18 cellular contexts compared by ENCODE assay signal in the genomic region with DNA sequence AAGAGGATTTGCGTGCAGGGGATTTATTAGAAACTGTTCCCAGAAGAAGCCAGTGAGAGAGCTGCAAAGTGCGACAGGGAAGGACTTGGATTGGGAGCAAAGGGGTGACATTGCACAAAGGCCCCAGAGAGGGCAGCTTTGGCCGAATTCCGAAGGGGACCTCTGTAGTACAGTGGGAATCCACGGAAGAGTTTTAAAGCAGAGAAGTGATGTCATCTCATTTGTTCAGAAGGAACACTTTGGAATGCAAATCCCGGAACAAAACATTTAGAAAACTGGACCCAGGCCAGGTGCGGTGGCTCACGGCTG.
DNase-seq lines count a peak whose midpoint lies in the region; ATAC-seq and TF ChIP-seq lines count a peak whose summit lies in the region.
"Had no signal": no experiment of that assay in that cellular context is flagged by ENCODE, and none has a peak within 500 bp of the region (broad histone marks: within the 10 kb centered on the region; RNA-seq: fewer than 3 reads in every experiment).

No MANE protein-coding gene starts in this region.

- peak overlapping the region; percentile 78 for H2AFZ ChIP-seq in GM23338
- H2AFZ ChIP-seq: GM23248 had no signal

- ATAC-seq in GM23338 (peak; percentile 65), WTC11 (peak; percentile 48), left lung (no peak)
- ATAC-seq: A549, HCT116 had no signal

- H3K9me2 ChIP-seq in GM23338 (ENCODE audit: insufficient read depth) = no peaks in the 10 kb centered on the region; the same call in 1 of the 2 replicates

- H3K4me3 ChIP-seq in GM23338 (no peak overlapping the region), left lung (no peak overlapping the region)
- H3K4me3 ChIP-seq: A549, GM23248 had no signal

- no peaks in the 10 kb centered on the region for H3K79me2 ChIP-seq in GM23338 (replicated peaks; ENCODE audit: insufficient read depth)

- POLR2A ChIA-PET in WTC11 (lab: Charles Lee) = no interaction called here

- H3K27ac Mint-ChIP-seq in GM23338 (no peak overlapping the region), WTC11 (no peak overlapping the region), osteocyte (ENCODE audit: unreplicated experiment) (no peak overlapping the region)
- H3K27ac Mint-ChIP-seq: CD4-positive, alpha-beta T cell; HFFc6 had no signal

- H3K36me3 ChIP-seq in GM23338 (ENCODE audit: insufficient read depth) (no peaks in the 10 kb centered on the region), left lung (no peaks in the 10 kb centered on the region)

- H4K20me1 ChIP-seq in GM23338 (replicated peaks; ENCODE audit: insufficient read depth) = no peaks in the 10 kb centered on the region

- H3K4me3 Mint-ChIP-seq in GM23338 (no peak overlapping the region), WTC11 (no peak overlapping the region), osteocyte (ENCODE audit: unreplicated experiment) (no peak overlapping the region)
- H3K4me3 Mint-ChIP-seq: CD4-positive, alpha-beta T cell; HFFc6 had no signal

- intact Hi-C loops in left lung (cut with DNase I) = no loop called here

- no peaks in the 10 kb centered on the region for H3K9me3 ChIP-seq in left lung
- H3K9me3 ChIP-seq: A549, Caco-2 had no signal

- H3K4me1 ChIP-seq in GM23338 (ENCODE audit: insufficient read depth) = no peaks in the 10 kb centered on the region
- H3K4me1 ChIP-seq in left lung = no peaks in the 10 kb centered on the region
- H3K4me1 ChIP-seq: A549, Caco-2 had no signal

- no peaks in the 10 kb centered on the region for H3K36me3 Mint-ChIP-seq in GM23338 (ENCODE audit: low read depth)
- no peaks in the 10 kb centered on the region for H3K36me3 Mint-ChIP-seq in WTC11
- no peaks in the 10 kb centered on the region for H3K36me3 Mint-ChIP-seq in osteocyte (ENCODE audit: unreplicated experiment)

- H3K27me3 Mint-ChIP-seq in GM23338 (ENCODE audit: insufficient read depth, low read depth, poor library complexity) (no peaks in the 10 kb centered on the region), WTC11 (ENCODE audit: low read depth) (peaks cover 2% of the 10 kb centered on the region; the same call in 1 of the 2 replicates), osteocyte (ENCODE audit: unreplicated experiment) (peaks cover under 1% of the 10 kb centered on the region)

- no peaks in the 10 kb centered on the region for H3F3A ChIP-seq in GM23338 (replicated peaks; ENCODE audit: low read depth)

- no peak overlapping the region for H3K4me2 ChIP-seq in GM23338
- H3K4me2 ChIP-seq: A549 had no signal

- TF ChIP-seq CTCF in GM23338 (conservative IDR thresholded peaks at IDR 0.05; ENCODE audit: low read depth in 2 of 2) (no peak), WTC11 (IDR thresholded peaks at IDR 0.05) (no peak), osteocyte (IDR thresholded peaks at IDR 0.05) (no peak), left lung (IDR thresholded peaks at IDR 0.05) (no peak)

- H3K27me3 ChIP-seq in GM23338 (ENCODE audit: insufficient read depth) = no peaks in the 10 kb centered on the region
- H3K27me3 ChIP-seq in left lung = peaks cover 0 to 8% of the 10 kb centered on the region in 2 donors

- CTCF ChIA-PET in WTC11 (lab: Charles Lee) = no interaction called here

- H3K27ac ChIP-seq in GM23338 (ENCODE audit: low read depth) (no peak overlapping the region), left lung (no peak overlapping the region)
- H3K27ac ChIP-seq: 22Rv1, A549, C4-2B, GM23248, HL-60 had no signal

- H3K4me1 Mint-ChIP-seq in GM23338 (no peaks in the 10 kb centered on the region), WTC11 (no peaks in the 10 kb centered on the region), osteocyte (ENCODE audit: unreplicated experiment) (no peaks in the 10 kb centered on the region)

- DNase-seq in NCI-H2107 treated with DMSO at 0.1 percent for 48 hours (lab: John Stamatoyannopoulos, UW; ENCODE audit: unreplicated experiment) (peak; percentile 0), NCI-H2107 (lab: John Stamatoyannopoulos, UW) (no peak), GM23338 (ENCODE audit: low spot score) (peak; percentile 26), WTC11 (ENCODE audit: low spot score) (no peak), osteocyte (ENCODE audit: extremely low spot score, unreplicated experiment) (peak; percentile 49), UCSD-AML1 (lab: John Stamatoyannopoulos, UW; ENCODE audit: unreplicated experiment) (no peak), left lung (no peak)
- DNase-seq: AML-193; Caco-2; CD4-positive, alpha-beta T cell; GM23248; HFFc6; IMR-90 had no signal

- H3K9me3 Mint-ChIP-seq in GM23338 (no peaks in the 10 kb centered on the region), WTC11 (peaks cover 3% of the 10 kb centered on the region; the same call in 1 of the 2 replicates), osteocyte (ENCODE audit: unreplicated experiment) (no peaks in the 10 kb centered on the region)
- H3K9me3 Mint-ChIP-seq: CD4-positive, alpha-beta T cell; HFFc6 had no signal

TF ChIP-seq in GM23338, 12 proteins besides CTCF, POLR2A, EP300 and RAD21 (continues in another document):
- no peak for TF ChIP-seq POLR2AphosphoS5 (IDR thresholded peaks at IDR 0.05; ENCODE audit: low read depth)
- TF ChIP-seq EZH2phosphoT487 (IDR thresholded peaks at IDR 0.05; ENCODE audit: unreplicated experiment) = no peak
- no peak for TF ChIP-seq JUNB (IDR thresholded peaks at IDR 0.05; ENCODE audit: unreplicated experiment)
- no peak for TF ChIP-seq CREB1 (CRISPR knock-in tag; IDR thresholded peaks at IDR 0.05; ENCODE audit: low read depth)
- no peak for TF ChIP-seq STAT1 (IDR thresholded peaks at IDR 0.05; ENCODE audit: unreplicated experiment)
- TF ChIP-seq EZH2 (IDR thresholded peaks at IDR 0.05; ENCODE audit: low read depth, unreplicated experiment) = no peak
- TF ChIP-seq ZNF114 (CRISPR knock-in tag; IDR thresholded peaks at IDR 0.05) = no peak
- no peak for TF ChIP-seq ETS1 (IDR thresholded peaks at IDR 0.05)
- no peak for TF ChIP-seq NANOG (IDR thresholded peaks at IDR 0.05; ENCODE audit: borderline replicate concordance)

TF ChIP-seq in WTC11, 78 proteins besides CTCF, POLR2A, EP300 and RAD21:
- TF ChIP-seq USF2 (CRISPR knock-in tag; IDR thresholded peaks at IDR 0.05) = no peak
- TF ChIP-seq, protein P1, sequence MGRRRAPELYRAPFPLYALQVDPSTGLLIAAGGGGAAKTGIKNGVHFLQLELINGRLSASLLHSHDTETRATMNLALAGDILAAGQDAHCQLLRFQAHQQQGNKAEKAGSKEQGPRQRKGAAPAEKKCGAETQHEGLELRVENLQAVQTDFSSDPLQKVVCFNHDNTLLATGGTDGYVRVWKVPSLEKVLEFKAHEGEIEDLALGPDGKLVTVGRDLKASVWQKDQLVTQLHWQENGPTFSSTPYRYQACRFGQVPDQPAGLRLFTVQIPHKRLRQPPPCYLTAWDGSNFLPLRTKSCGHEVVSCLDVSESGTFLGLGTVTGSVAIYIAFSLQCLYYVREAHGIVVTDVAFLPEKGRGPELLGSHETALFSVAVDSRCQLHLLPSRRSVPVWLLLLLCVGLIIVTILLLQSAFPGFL (CRISPR knock-in tag; IDR thresholded peaks at IDR 0.05; ENCODE audit: borderline replicate concordance) = no peak
- no peak for TF ChIP-seq NFATC4 (CRISPR knock-in tag; IDR thresholded peaks at IDR 0.05)
- TF ChIP-seq HMGA2 (CRISPR knock-in tag; IDR thresholded peaks at IDR 0.05) = no peak
- no peak for TF ChIP-seq GRHL2 (CRISPR knock-in tag; IDR thresholded peaks at IDR 0.05; ENCODE audit: insufficient replicate concordance, severe bottlenecking)
- TF ChIP-seq KAT7 (CRISPR knock-in tag; IDR thresholded peaks at IDR 0.05; ENCODE audit: borderline replicate concordance) = no peak
- TF ChIP-seq TP53 (CRISPR knock-in tag; IDR thresholded peaks at IDR 0.05) = no peak
- no peak for TF ChIP-seq ZNF512 (CRISPR knock-in tag; IDR thresholded peaks at IDR 0.05; ENCODE audit: borderline replicate concordance)
- TF ChIP-seq EMX1 (CRISPR knock-in tag; IDR thresholded peaks at IDR 0.05) = no peak
- TF ChIP-seq, protein P2, sequence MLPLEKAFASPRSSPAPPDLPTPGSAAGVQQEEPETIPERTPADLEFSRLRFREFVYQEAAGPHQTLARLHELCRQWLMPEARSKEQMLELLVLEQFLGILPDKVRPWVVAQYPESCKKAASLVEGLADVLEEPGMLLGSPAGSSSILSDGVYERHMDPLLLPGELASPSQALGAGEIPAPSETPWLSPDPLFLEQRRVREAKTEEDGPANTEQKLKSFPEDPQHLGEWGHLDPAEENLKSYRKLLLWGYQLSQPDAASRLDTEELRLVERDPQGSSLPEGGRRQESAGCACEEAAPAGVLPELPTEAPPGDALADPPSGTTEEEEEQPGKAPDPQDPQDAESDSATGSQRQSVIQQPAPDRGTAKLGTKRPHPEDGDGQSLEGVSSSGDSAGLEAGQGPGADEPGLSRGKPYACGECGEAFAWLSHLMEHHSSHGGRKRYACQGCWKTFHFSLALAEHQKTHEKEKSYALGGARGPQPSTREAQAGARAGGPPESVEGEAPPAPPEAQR (CRISPR knock-in tag; IDR thresholded peaks at IDR 0.05) = no peak

Comparison
In these comparisons a context has a peak if more than half of its experiments do, and no peak if none do; other contexts are left out.
1. DNase-seq: peak in NCI-H2107 treated with DMSO at 0.1 percent for 48 hours (single experiment), GM23338 (single experiment) and osteocyte (single experiment); none in NCI-H2107 (single experiment), WTC11 (single experiment), UCSD-AML1 (single experiment) and left lung (0 of 2).